ENCODE assay signal across 29 cellular contexts in the genomic region with DNA sequence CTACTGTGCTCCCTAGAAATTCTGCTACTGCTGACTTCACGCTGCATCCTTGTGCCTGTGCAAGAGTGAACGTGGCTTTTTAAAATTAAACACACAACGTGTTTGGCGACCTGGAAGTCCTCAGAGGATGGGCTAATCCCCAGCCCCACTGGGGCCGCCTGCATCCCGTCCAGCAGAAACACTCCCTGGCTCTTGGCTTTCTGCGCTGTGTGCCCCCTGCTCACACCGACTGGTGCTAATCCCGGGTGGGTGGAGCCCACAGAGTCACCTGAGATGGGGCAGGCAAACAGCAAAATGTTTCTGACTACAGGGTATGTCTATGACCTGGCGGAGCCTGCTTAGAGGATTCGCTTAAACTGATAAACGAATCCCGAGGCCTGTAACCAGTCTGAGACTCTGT. TPM values are rescaled to one million over a fixed set of nuclear protein-coding genes. Genes with fewer than 3 reads are reported as not detected.
DNase-seq lines count a peak whose midpoint lies in the region; FAIRE-seq and TF ChIP-seq lines count a peak whose summit lies in the region.
"Had no signal": no experiment of that assay in that cellular context is flagged by ENCODE, and none has a peak within 500 bp of the region (broad histone marks: within the 10 kb centered on the region; RNA-seq: fewer than 3 reads in every experiment).

No MANE protein-coding gene starts in this region.

- DNase-seq in RWPE1 (ENCODE audit: low spot score) (no peak), esophagus muscularis mucosa (ENCODE audit: extremely low spot score) (no peak), neuronal stem cell (ENCODE audit: low spot score) (no peak), stomach (no peak), D721Med (ENCODE audit: insufficient read length, low spot score) (no peak), kidney (no peak)
- DNase-seq in activated naive CD4-positive, alpha-beta T cell (lab: John Stamatoyannopoulos, UW) = no peak
- DNase-seq: Caco-2; CD4-positive, CD25-positive, alpha-beta regulatory T cell; DMS79 treated with DMSO at 0.1 percent for 48 hours; GF-D8; MM.1S; NCI-H2029; NCI-H446 treated with DMSO at 0.1 percent for 48 hours; NCI-H526; NCI-H82; NK-92 treated with Interleukin-12 subunit alpha and Interleukin-12 subunit beta, amount 100 ng/mL, for 24 hours; PC-3; SHP77 had no signal

- intact Hi-C loops in esophagus muscularis mucosa (cut with DNase I) = no loop called here
- intact Hi-C loops in stomach (cut with DNase I; ENCODE audit: low total_unique reads) = no loop called here
- intact Hi-C loops in kidney (cut with DNase I) = no loop called here

- no peak overlapping the region for H3K18ac ChIP-seq in neuronal stem cell (ENCODE audit: low read length)

- TF ChIP-seq EP300 in esophagus muscularis mucosa (IDR thresholded peaks at IDR 0.05) = no peak
- TF ChIP-seq EP300 in stomach (IDR thresholded peaks at IDR 0.05) = no peak

- H2BK5ac ChIP-seq in neuronal stem cell (ENCODE audit: low read length) = no peak overlapping the region

- CTCF ChIA-PET in RWPE1 (lab: Yijun Ruan, JAX) = no interaction called here

- 76% methylated on average over 12 of the region's 13 CpGs for WGBS in esophagus muscularis mucosa
- WGBS in neuronal stem cell (ENCODE audit: extremely low coverage in 2 of 2, insufficient read length in 2 of 2, insufficient replicate concordance in 1 of 2), 2 donors = no CpG with 5 or more reads among the region's 13 CpGs
- 84 to 87% (median 85%) methylated on average over 12 to 13 of the region's 13 CpGs for WGBS in stomach, 5 donors

- H3K9me3 ChIP-seq in esophagus muscularis mucosa = peaks cover 0 to 3% (median 0%) of the 10 kb centered on the region in 4 donors
- peaks cover 0 to 2% of the 10 kb centered on the region in 2 donors for H3K9me3 ChIP-seq in neuronal stem cell (replicated peaks in 1 of 2; ENCODE audit: control insufficient read depth in 2 of 2, insufficient read depth in 1 of 2, low read depth in 1 of 2, low read length in 2 of 2)
- H3K9me3 ChIP-seq in stomach = no peaks in the 10 kb centered on the region
- no peaks in the 10 kb centered on the region for H3K9me3 ChIP-seq in kidney (ENCODE audit: control insufficient read depth in 1 of 2, low read length in 2 of 2)
- H3K9me3 ChIP-seq: BLaER1, Caco-2 had no signal

- H3K27ac ChIP-seq in RWPE1 (peak overlapping the region; percentile 24), esophagus muscularis mucosa (replicated peaks in 1 of 4) (peak overlapping the region in 3 of 4 donors; percentile 44 to 82 (median 81)), neuronal stem cell (replicated peaks; ENCODE audit: low read length) (no peak overlapping the region), stomach (peak overlapping the region in 3 of 5 donors; percentile 22 to 79 (median 55)), kidney (ENCODE audit: low read depth in 2 of 2, low read length in 2 of 2) (no peak overlapping the region)
- H3K27ac ChIP-seq: BLaER1, KMS-11 had no signal

- H3K4ac ChIP-seq in neuronal stem cell (ENCODE audit: low read length) = no peak overlapping the region

- TF ChIP-seq CTCF in RWPE1 (conservative IDR thresholded peaks at IDR 0.05; ENCODE audit: low read depth) (no peak), esophagus muscularis mucosa (IDR thresholded peaks at IDR 0.05) (no peak), stomach (IDR thresholded peaks at IDR 0.05) (no peak), D721Med (IDR thresholded peaks at IDR 0.05; ENCODE audit: insufficient read depth, missing control alignments) (no peak), kidney (IDR thresholded peaks at IDR 0.05; ENCODE audit: borderline replicate concordance, extremely low read depth, insufficient read depth) (no peak)

- H3K14ac ChIP-seq in neuronal stem cell (ENCODE audit: low read length) = no peak overlapping the region

- no peak for FAIRE-seq in D721Med (lab: Jason Lieb, UNC)
- FAIRE-seq in kidney (lab: Jason Lieb, UNC) = no peak
- FAIRE-seq: A204.1, GM12892, GM19239, H54 had no signal

- no peak overlapping the region for H2AK5ac ChIP-seq in neuronal stem cell (ENCODE audit: low read depth, low read length)

- TF ChIP-seq POLR2A in esophagus muscularis mucosa (IDR thresholded peaks at IDR 0.05; ENCODE audit: low read depth) = no peak
- no peak for TF ChIP-seq POLR2A in stomach (IDR thresholded peaks at IDR 0.05)

- no peak overlapping the region for H2BK120ac ChIP-seq in neuronal stem cell (ENCODE audit: low read depth, low read length)

- no peak overlapping the region for H4K8ac ChIP-seq in neuronal stem cell (ENCODE audit: low read depth, low read length)

- H3K4me3 ChIP-seq in esophagus muscularis mucosa (no peak overlapping the region), neuronal stem cell (ENCODE audit: low read length in 2 of 2) (no peak overlapping the region), stomach (no peak overlapping the region), kidney (ENCODE audit: low read length in 2 of 2) (no peak overlapping the region)
- H3K4me3 ChIP-seq: BLaER1 had no signal

- H3K9ac ChIP-seq in neuronal stem cell (ENCODE audit: low read depth, low read length, poor library complexity) (no peak overlapping the region), kidney (ENCODE audit: low read length in 2 of 2) (no peak overlapping the region)
- H3K9ac ChIP-seq: BLaER1, KMS-11 had no signal

- H2AFZ ChIP-seq in neuronal stem cell (ENCODE audit: low read length) = no peak overlapping the region

- H3K4me1 ChIP-seq in esophagus muscularis mucosa (peaks cover 36 to 71% (median 59%) of the 10 kb centered on the region in 4 donors), neuronal stem cell (ENCODE audit: control insufficient read depth in 2 of 2, insufficient read depth in 1 of 2, low read depth in 1 of 2, low read length in 2 of 2) (no peaks in the 10 kb centered on the region), stomach (peaks cover 11 to 90% (median 38%) of the 10 kb centered on the region in 4 donors), kidney (ENCODE audit: control insufficient read depth in 1 of 2, insufficient read depth in 1 of 2, low read depth in 1 of 2, low read length in 2 of 2) (peaks cover 0 to 7% of the 10 kb centered on the region in 2 donors)
- H3K4me1 ChIP-seq: Caco-2 had no signal

- H2BK15ac ChIP-seq in neuronal stem cell (ENCODE audit: low read length) = no peak overlapping the region

- H2BK12ac ChIP-seq in neuronal stem cell (ENCODE audit: low read length) = no peak overlapping the region

- H3K23ac ChIP-seq in neuronal stem cell (ENCODE audit: low read depth, low read length, poor library complexity) = peak overlapping the region; percentile 25

- no peak overlapping the region for H4K91ac ChIP-seq in neuronal stem cell (ENCODE audit: low read depth, low read length, poor library complexity)

- peak overlapping the region; percentile 4 for H3K4me2 ChIP-seq in neuronal stem cell (ENCODE audit: insufficient read depth, low read length, poor library complexity, severe bottlenecking)
- H3K4me2 ChIP-seq: BLaER1, KMS-11 had no signal

- no peaks in the 10 kb centered on the region for H3K27me3 ChIP-seq in esophagus muscularis mucosa
- no peaks in the 10 kb centered on the region for H3K27me3 ChIP-seq in neuronal stem cell (ENCODE audit: control insufficient read depth in 3 of 3, insufficient read depth in 3 of 3, low read depth in 1 of 3, low read length in 3 of 3)
- no peaks in the 10 kb centered on the region for H3K27me3 ChIP-seq in stomach
- H3K27me3 ChIP-seq: BLaER1 had no signal

- POLR2A ChIA-PET in RWPE1 (lab: Yijun Ruan, JAX; ENCODE audit: low non-redundant PET) = no interaction called here

- H3K36me3 ChIP-seq in esophagus muscularis mucosa (peaks cover 34 to 96% (median 84%) of the 10 kb centered on the region in 4 donors), neuronal stem cell (replicated peaks in 1 of 2; ENCODE audit: control insufficient read depth in 2 of 2, insufficient read depth in 2 of 2, low read length in 2 of 2) (peaks cover 71 to 100% of the 10 kb centered on the region in 2 donors), stomach (peaks cover 67 to 100% (median 97%) of the 10 kb centered on the region in 4 donors), kidney (ENCODE audit: control insufficient read depth in 1 of 2, insufficient read depth in 2 of 2, low read length in 2 of 2) (peaks cover 28 to 53% of the 10 kb centered on the region in 2 donors)

- peaks cover 10% of the 10 kb centered on the region for H3K79me1 ChIP-seq in neuronal stem cell (ENCODE audit: low read depth, low read length)

RNA-seq across cellular contexts. Expression of a gene that starts 15.1 kb away (rescaled TPM):
- total RNA-seq in esophagus muscularis mucosa (10 to 100 TPM in 3 of 4 donors, 1 to 10 TPM in 1; 5.5 to 16.1 (median 15.2) TPM), stomach (100 to 1,000 TPM in 1 of 5 donors, 10 to 100 TPM in 4; 27.2 to 143 (median 54.8) TPM), kidney (82.1 TPM)
- 3.0 TPM for polyA plus RNA-seq in neuronal stem cell (2013, experiment 1 of 2)
- 3.0 TPM for polyA plus RNA-seq in neuronal stem cell (2013, experiment 2 of 2)
- polyA plus RNA-seq in stomach (10 to 100 TPM; 34.5 to 50.4 (median 44.0) TPM), kidney (ENCODE audit: insufficient read depth, low read depth, low replicate concordance) (53.0 TPM)

RNA-seq across cellular contexts. Expression of a gene that starts 24.5 kb away (rescaled TPM):
- total RNA-seq in esophagus muscularis mucosa (10 to 100 TPM in 1 of 4 donors, 1 to 10 TPM in 3; 5.0 to 12.5 (median 7.6) TPM), stomach (10 to 100 TPM in 3 of 5 donors, 1 to 10 TPM in 2; 3.6 to 60.8 (median 13.8) TPM), kidney (8.7 TPM)
- polyA plus RNA-seq in neuronal stem cell (2013, experiment 1 of 2) = 2.7 TPM
- 2.4 TPM for polyA plus RNA-seq in neuronal stem cell (2013, experiment 2 of 2)
- polyA plus RNA-seq in stomach (1 to 10 TPM; 4.3 to 5.0 (median 4.7) TPM), kidney (ENCODE audit: insufficient read depth, low read depth, low replicate concordance) (2.3 TPM)

RNA-seq across cellular contexts. Expression of a gene that starts 25.6 kb away (rescaled TPM):
- 100 to 1,000 TPM; 292 to 378 (median 314) TPM for total RNA-seq in esophagus muscularis mucosa
- polyA plus RNA-seq in neuronal stem cell (2013, experiment 1 of 2) = 244 TPM
- polyA plus RNA-seq in neuronal stem cell (2013, experiment 2 of 2) = 235 TPM
- 100 to 1,000 TPM in 4 of 5 donors, 10 to 100 TPM in 1; 22.2 to 474 (median 130) TPM for total RNA-seq in stomach
- 100 to 1,000 TPM; 490 to 524 (median 492) TPM for polyA plus RNA-seq in stomach
- total RNA-seq in kidney = 200 TPM
- polyA plus RNA-seq in kidney (ENCODE audit: insufficient read depth, low read depth, low replicate concordance) = 763 TPM

RNA-seq across cellular contexts. Expression of a gene that starts 48.8 kb away (rescaled TPM):
- total RNA-seq in esophagus muscularis mucosa (100 to 1,000 TPM in 2 of 4 donors, 10 to 100 TPM in 2; 92.2 to 127 (median 102) TPM), stomach (100 to 1,000 TPM in 2 of 5 donors, 10 to 100 TPM in 3; 28.6 to 235 (median 85.9) TPM), kidney (69.7 TPM)
- 112 TPM for polyA plus RNA-seq in neuronal stem cell (2013, experiment 1 of 2)
- 111 TPM for polyA plus RNA-seq in neuronal stem cell (2013, experiment 2 of 2)
- polyA plus RNA-seq in stomach (10 to 100 TPM; 27.7 to 34.4 (median 31.2) TPM), kidney (ENCODE audit: insufficient read depth, low read depth, low replicate concordance) (33.7 TPM)

RNA-seq across cellular contexts. Expression of a gene that starts 58.8 kb away (rescaled TPM):
- total RNA-seq in esophagus muscularis mucosa (not detected), stomach (under 1 TPM in 1 of 5 donors, not detected in 4; 0.37 TPM), kidney (0.22 TPM)
- 0.38 TPM for polyA plus RNA-seq in neuronal stem cell (2013, experiment 1 of 2)
- polyA plus RNA-seq in neuronal stem cell (2013, experiment 2 of 2) = 0.39 TPM
- polyA plus RNA-seq in stomach (not detected), kidney (ENCODE audit: insufficient read depth, low read depth, low replicate concordance) (not detected)
- total RNA-seq: Caco-2, PC-3, RPMI7951, SK-MEL-5 had no signal
- polyA plus RNA-seq: AG04450, IgD-negative memory B cell had no signal

Comparison
In these comparisons a context has a peak if more than half of its experiments do, and no peak if none do; other contexts are left out.
1. H3K27ac ChIP-seq: peak in RWPE1 (single experiment), esophagus muscularis mucosa (3 of 4) and stomach (3 of 5); none in neuronal stem cell (single experiment) and kidney (0 of 2).